In the genomic region with DNA sequence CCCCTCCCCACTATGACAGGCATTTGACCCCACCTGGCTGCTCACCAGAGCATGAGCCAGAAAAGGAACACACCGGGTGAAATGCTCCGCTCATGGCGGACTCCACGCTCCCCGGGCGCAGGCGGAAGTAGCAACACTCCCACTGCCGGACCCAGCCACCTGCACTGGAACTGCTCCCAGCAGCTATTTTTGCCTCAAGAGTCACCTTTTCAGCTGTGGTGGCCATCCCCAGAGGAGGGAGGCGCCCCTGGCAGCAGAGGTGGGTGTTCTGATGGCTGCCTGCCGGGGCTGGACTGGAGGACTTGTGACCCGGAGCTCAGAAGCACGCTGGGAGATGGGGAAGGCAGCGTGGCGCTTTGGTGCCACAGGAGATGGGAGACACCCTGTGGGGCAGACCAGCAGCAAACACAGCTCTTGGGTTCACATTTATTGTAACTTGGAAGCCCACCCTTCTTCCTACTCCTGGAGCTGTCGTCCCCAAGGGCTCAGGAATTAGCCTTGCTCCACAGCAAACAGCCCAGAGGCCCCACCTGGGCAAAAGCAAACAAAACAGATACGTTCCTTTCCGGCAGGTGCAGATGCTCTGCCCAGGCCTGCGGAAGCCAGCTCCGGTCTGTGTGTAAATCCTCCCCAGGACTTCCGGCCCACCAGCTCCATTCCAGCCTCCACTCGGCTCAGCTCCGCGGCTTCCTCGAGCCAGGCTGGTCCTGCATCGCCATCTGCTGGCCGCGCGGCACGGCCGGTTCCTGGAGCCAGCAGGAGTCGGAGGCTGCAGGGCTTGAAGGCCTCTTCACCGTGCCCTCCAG, we compare ENCODE assay signal across 1 cellular context.
TF ChIP-seq lines count a peak whose summit lies in the region.

No MANE protein-coding gene starts in this region.

TF ChIP-seq in A549, 52 proteins besides CTCF, POLR2A, EP300 and RAD21 (continued from another document):
- TF ChIP-seq TP53 (CRISPR knock-in tag; IDR thresholded peaks at IDR 0.05) (0 out of 2 replicates have a peak, but pooled peaks have one; percentile 28), SREBF2 (IDR thresholded peaks at IDR 0.05) (no peak), SMC3 (IDR thresholded peaks at IDR 0.05) (peak; percentile 69), CBX8 (IDR thresholded peaks at IDR 0.05) (no peak), ESRRA (IDR thresholded peaks at IDR 0.05; ENCODE audit: borderline replicate concordance, low read length) (peak; percentile 42; the same call in 1 of the 2 replicates), HEYL (CRISPR knock-in tag; IDR thresholded peaks at IDR 0.05) (no peak), CEBPB (IDR thresholded peaks at IDR 0.05) (peak in 1 of 2 experiments; percentile 22; a peak in 1 of 4 replicates), BHLHE40 (IDR thresholded peaks at IDR 0.05; ENCODE audit: low read depth, low read length) (no peak), JUN (IDR thresholded peaks at IDR 0.05) (0 out of 5 replicates have a peak, but pooled peaks of 1 of the 2 experiments have one; percentile 35), RFX5 (IDR thresholded peaks at IDR 0.05) (peak; percentile 76), CBX2 (IDR thresholded peaks at IDR 0.05; ENCODE audit: borderline replicate concordance, low read depth) (no peak), KDM5A (IDR thresholded peaks at IDR 0.05) (no peak), RARB (CRISPR knock-in tag; IDR thresholded peaks at IDR 0.05) (no peak), JUNB (IDR thresholded peaks at IDR 0.05) (no peak)
- TF ChIP-seq, protein P1, sequence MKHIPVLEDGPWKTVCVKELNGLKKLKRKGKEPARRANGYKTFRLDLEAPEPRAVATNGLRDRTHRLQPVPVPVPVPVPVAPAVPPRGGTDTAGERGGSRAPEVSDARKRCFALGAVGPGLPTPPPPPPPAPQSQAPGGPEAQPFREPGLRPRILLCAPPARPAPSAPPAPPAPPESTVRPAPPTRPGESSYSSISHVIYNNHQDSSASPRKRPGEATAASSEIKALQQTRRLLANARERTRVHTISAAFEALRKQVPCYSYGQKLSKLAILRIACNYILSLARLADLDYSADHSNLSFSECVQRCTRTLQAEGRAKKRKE (CRISPR knock-in tag; IDR thresholded peaks at IDR 0.05; ENCODE audit: low read depth), result no peak
- TF ChIP-seq, protein P2, sequence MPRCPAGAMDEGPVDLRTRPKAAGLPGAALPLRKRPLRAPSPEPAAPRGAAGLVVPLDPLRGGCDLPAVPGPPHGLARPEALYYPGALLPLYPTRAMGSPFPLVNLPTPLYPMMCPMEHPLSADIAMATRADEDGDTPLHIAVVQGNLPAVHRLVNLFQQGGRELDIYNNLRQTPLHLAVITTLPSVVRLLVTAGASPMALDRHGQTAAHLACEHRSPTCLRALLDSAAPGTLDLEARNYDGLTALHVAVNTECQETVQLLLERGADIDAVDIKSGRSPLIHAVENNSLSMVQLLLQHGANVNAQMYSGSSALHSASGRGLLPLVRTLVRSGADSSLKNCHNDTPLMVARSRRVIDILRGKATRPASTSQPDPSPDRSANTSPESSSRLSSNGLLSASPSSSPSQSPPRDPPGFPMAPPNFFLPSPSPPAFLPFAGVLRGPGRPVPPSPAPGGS (IDR thresholded peaks at IDR 0.05), result no peak
- TF ChIP-seq, protein P3, sequence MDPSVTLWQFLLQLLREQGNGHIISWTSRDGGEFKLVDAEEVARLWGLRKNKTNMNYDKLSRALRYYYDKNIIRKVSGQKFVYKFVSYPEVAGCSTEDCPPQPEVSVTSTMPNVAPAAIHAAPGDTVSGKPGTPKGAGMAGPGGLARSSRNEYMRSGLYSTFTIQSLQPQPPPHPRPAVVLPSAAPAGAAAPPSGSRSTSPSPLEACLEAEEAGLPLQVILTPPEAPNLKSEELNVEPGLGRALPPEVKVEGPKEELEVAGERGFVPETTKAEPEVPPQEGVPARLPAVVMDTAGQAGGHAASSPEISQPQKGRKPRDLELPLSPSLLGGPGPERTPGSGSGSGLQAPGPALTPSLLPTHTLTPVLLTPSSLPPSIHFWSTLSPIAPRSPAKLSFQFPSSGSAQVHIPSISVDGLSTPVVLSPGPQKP (IDR thresholded peaks at IDR 0.05; ENCODE audit: low read depth, low read length), result no peak
- TF ChIP-seq, protein P4, sequence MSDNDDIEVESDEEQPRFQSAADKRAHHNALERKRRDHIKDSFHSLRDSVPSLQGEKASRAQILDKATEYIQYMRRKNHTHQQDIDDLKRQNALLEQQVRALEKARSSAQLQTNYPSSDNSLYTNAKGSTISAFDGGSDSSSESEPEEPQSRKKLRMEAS (IDR thresholded peaks at IDR 0.05), result peak; percentile 66
- TF ChIP-seq, protein P5, sequence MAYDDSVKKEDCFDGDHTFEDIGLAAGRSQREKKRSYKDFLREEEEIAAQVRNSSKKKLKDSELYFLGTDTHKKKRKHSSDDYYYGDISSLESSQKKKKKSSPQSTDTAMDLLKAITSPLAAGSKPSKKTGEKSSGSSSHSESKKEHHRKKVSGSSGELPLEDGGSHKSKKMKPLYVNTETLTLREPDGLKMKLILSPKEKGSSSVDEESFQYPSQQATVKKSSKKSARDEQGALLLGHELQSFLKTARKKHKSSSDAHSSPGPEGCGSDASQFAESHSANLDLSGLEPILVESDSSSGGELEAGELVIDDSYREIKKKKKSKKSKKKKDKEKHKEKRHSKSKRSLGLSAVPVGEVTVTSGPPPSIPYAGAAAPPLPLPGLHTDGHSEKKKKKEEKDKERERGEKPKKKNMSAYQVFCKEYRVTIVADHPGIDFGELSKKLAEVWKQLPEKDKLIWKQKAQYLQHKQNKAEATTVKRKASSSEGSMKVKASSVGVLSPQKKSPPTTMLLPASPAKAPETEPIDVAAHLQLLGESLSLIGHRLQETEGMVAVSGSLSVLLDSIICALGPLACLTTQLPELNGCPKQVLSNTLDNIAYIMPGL (CRISPR knock-in tag; IDR thresholded peaks at IDR 0.05; ENCODE audit: borderline replicate concordance), result no peak
